Comparison of ENCODE assay signal across 1 cellular context in the genomic region with DNA sequence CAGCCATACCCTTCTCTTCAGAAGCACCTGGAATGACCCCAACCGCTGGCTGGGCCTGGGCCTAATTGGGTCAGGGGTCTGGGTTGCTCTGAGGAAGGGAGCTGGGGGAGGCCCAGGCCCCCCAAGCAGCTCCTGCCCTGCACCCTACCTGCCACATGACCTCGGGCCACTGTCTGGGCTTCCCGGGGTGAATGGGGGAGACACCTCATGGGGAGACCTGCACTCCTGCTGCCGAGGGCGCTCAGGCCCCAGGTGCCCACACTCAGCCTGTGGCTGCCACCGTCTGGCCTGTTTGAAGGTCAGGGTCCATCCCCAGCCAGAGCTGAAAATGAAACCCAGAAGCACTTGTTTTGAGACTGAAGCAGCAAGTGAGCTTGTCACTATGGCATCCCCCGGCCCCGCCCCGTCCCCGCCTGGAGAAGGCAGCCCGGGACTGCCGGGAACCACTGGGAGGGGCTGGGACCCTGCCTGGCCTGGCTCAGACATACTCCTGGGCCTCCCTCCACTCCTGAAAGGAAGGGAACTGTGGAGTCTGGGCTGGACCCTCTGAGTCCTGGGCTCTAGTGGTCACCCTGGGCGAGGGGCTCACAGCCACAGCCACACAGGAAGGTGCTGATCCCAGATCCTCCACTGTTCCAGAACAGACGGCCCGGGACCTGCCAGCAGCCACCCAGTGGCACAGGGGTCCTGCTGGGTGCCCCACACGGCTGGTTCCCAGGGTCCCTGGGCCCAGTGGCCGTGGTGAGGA.
A peak's percentile ranks its signal among the peaks of the same experiment; 100 is the strongest.
TF ChIP-seq lines count a peak whose summit lies in the region.

No MANE protein-coding gene starts in this region.

TF ChIP-seq in HepG2, 621 proteins besides CTCF, POLR2A, EP300 and RAD21 (continued from another document and continues in another):
- TF ChIP-seq LRRFIP1 (CRISPR knock-in tag; conservative IDR thresholded peaks at IDR 0.05) = no peak
- TF ChIP-seq SALL2 (CRISPR knock-in tag; IDR thresholded peaks at IDR 0.05) = peak; percentile 68; the same call in 1 of the 2 replicates
- peak; percentile 61 for TF ChIP-seq ZNF574 (CRISPR knock-in tag; IDR thresholded peaks at IDR 0.05)
- TF ChIP-seq, protein P1, sequence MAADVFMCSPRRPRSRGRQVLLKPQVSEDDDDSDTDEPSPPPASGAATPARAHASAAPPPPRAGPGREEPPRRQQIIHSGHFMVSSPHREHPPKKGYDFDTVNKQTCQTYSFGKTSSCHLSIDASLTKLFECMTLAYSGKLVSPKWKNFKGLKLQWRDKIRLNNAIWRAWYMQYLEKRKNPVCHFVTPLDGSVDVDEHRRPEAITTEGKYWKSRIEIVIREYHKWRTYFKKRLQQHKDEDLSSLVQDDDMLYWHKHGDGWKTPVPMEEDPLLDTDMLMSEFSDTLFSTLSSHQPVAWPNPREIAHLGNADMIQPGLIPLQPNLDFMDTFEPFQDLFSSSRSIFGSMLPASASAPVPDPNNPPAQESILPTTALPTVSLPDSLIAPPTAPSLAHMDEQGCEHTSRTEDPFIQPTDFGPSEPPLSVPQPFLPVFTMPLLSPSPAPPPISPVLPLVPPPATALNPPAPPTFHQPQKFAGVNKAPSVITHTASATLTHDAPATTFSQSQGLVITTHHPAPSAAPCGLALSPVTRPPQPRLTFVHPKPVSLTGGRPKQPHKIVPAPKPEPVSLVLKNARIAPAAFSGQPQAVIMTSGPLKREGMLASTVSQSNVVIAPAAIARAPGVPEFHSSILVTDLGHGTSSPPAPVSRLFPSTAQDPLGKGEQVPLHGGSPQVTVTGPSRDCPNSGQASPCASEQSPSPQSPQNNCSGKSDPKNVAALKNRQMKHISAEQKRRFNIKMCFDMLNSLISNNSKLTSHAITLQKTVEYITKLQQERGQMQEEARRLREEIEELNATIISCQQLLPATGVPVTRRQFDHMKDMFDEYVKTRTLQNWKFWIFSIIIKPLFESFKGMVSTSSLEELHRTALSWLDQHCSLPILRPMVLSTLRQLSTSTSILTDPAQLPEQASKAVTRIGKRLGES (CRISPR knock-in tag; IDR thresholded peaks at IDR 0.05; ENCODE audit: borderline replicate concordance) = no peak
- TF ChIP-seq FOXJ3 (CRISPR knock-in tag; IDR thresholded peaks at IDR 0.05; ENCODE audit: borderline replicate concordance) = no peak
- TF ChIP-seq MYC (CRISPR knock-in tag; IDR thresholded peaks at IDR 0.05; ENCODE audit: borderline replicate concordance) = peak; percentile 49; the same call in 1 of the 2 replicates
- 0 out of 2 replicates have a peak, but pooled peaks have one; percentile 26 for TF ChIP-seq ZNF136 (CRISPR knock-in tag; IDR thresholded peaks at IDR 0.05; ENCODE audit: low read depth)
- TF ChIP-seq, protein P2, sequence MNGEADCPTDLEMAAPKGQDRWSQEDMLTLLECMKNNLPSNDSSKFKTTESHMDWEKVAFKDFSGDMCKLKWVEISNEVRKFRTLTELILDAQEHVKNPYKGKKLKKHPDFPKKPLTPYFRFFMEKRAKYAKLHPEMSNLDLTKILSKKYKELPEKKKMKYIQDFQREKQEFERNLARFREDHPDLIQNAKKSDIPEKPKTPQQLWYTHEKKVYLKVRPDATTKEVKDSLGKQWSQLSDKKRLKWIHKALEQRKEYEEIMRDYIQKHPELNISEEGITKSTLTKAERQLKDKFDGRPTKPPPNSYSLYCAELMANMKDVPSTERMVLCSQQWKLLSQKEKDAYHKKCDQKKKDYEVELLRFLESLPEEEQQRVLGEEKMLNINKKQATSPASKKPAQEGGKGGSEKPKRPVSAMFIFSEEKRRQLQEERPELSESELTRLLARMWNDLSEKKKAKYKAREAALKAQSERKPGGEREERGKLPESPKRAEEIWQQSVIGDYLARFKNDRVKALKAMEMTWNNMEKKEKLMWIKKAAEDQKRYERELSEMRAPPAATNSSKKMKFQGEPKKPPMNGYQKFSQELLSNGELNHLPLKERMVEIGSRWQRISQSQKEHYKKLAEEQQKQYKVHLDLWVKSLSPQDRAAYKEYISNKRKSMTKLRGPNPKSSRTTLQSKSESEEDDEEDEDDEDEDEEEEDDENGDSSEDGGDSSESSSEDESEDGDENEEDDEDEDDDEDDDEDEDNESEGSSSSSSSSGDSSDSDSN (CRISPR knock-in tag; IDR thresholded peaks at IDR 0.05) = peak; percentile 43
- peak; percentile 74 for TF ChIP-seq RXRA (CRISPR knock-in tag; IDR thresholded peaks at IDR 0.05)
- TF ChIP-seq, protein P3, sequence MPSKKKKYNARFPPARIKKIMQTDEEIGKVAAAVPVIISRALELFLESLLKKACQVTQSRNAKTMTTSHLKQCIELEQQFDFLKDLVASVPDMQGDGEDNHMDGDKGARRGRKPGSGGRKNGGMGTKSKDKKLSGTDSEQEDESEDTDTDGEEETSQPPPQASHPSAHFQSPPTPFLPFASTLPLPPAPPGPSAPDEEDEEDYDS (CRISPR knock-in tag; IDR thresholded peaks at IDR 0.05) = peak; percentile 73; the same call in 1 of the 2 replicates
- TF ChIP-seq ZNF33B (CRISPR knock-in tag; IDR thresholded peaks at IDR 0.05) = no peak
- peak; percentile 72; the same call in 1 of the 2 replicates for TF ChIP-seq HNRNPL (IDR thresholded peaks at IDR 0.05; ENCODE audit: low read depth, low read length)
- TF ChIP-seq ZNF678 (CRISPR knock-in tag; IDR thresholded peaks at IDR 0.05) = no peak
- TF ChIP-seq HOXA3 (CRISPR knock-in tag; IDR thresholded peaks at IDR 0.05) = peak; percentile 56; the same call in 1 of the 2 replicates
- TF ChIP-seq, protein P4, sequence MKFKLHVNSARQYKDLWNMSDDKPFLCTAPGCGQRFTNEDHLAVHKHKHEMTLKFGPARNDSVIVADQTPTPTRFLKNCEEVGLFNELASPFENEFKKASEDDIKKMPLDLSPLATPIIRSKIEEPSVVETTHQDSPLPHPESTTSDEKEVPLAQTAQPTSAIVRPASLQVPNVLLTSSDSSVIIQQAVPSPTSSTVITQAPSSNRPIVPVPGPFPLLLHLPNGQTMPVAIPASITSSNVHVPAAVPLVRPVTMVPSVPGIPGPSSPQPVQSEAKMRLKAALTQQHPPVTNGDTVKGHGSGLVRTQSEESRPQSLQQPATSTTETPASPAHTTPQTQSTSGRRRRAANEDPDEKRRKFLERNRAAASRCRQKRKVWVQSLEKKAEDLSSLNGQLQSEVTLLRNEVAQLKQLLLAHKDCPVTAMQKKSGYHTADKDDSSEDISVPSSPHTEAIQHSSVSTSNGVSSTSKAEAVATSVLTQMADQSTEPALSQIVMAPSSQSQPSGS (CRISPR knock-in tag; IDR thresholded peaks at IDR 0.05) = peak; percentile 53; the same call in 1 of the 2 replicates
- TF ChIP-seq TEAD3 (CRISPR knock-in tag; optimal IDR thresholded peaks at IDR 0.05; ENCODE audit: borderline replicate concordance) = peak; percentile 53
- peak; percentile 61; the same call in 1 of the 2 replicates for TF ChIP-seq PPARG (CRISPR knock-in tag; conservative IDR thresholded peaks at IDR 0.05)
- TF ChIP-seq MXI1 (IDR thresholded peaks at IDR 0.05; ENCODE audit: borderline replicate concordance, low read depth, low read length) = peak; percentile 76; the same call in 2 of the 3 replicates
- 0 out of 2 replicates have a peak, but pooled peaks have one; percentile 34 for TF ChIP-seq ZNF510 (CRISPR knock-in tag; IDR thresholded peaks at IDR 0.05; ENCODE audit: low read depth)
- TF ChIP-seq ZNF335 (CRISPR knock-in tag; IDR thresholded peaks at IDR 0.05) = 0 out of 2 replicates have a peak, but pooled peaks have one; percentile 51
- TF ChIP-seq ZNF350 (CRISPR knock-in tag; IDR thresholded peaks at IDR 0.05; ENCODE audit: borderline replicate concordance, low read depth) = 0 out of 2 replicates have a peak, but pooled peaks have one; percentile 58
- no peak for TF ChIP-seq PCBP2 (optimal IDR thresholded peaks at IDR 0.05; ENCODE audit: low read depth, low read length, poor library complexity, severe bottlenecking)
- no peak for TF ChIP-seq SMAD9 (CRISPR knock-in tag; IDR thresholded peaks at IDR 0.05)
- TF ChIP-seq ESRRA (CRISPR knock-in tag; IDR thresholded peaks at IDR 0.05; ENCODE audit: low read depth) = 0 out of 2 replicates have a peak, but pooled peaks have one; percentile 59
- TF ChIP-seq MTA1 (CRISPR knock-in tag; IDR thresholded peaks at IDR 0.05; ENCODE audit: borderline replicate concordance) = peak; percentile 64; the same call in 1 of the 2 replicates
- TF ChIP-seq, protein P5, sequence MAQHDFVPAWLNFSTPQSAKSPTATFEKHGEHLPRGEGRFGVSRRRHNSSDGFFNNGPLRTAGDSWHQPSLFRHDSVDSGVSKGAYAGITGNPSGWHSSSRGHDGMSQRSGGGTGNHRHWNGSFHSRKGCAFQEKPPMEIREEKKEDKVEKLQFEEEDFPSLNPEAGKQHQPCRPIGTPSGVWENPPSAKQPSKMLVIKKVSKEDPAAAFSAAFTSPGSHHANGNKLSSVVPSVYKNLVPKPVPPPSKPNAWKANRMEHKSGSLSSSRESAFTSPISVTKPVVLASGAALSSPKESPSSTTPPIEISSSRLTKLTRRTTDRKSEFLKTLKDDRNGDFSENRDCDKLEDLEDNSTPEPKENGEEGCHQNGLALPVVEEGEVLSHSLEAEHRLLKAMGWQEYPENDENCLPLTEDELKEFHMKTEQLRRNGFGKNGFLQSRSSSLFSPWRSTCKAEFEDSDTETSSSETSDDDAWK (CRISPR knock-in tag; IDR thresholded peaks at IDR 0.05) = no peak
- peak; percentile 66 for TF ChIP-seq ZNF883 (CRISPR knock-in tag; IDR thresholded peaks at IDR 0.05; ENCODE audit: not compliant biosample characterization)
- TF ChIP-seq SCMH1 (CRISPR knock-in tag; IDR thresholded peaks at IDR 0.05; ENCODE audit: borderline replicate concordance) = no peak
- no peak for TF ChIP-seq ZBTB8A (CRISPR knock-in tag; IDR thresholded peaks at IDR 0.05; ENCODE audit: borderline replicate concordance, low read depth)
- no peak for TF ChIP-seq CBFB (CRISPR knock-in tag; IDR thresholded peaks at IDR 0.05)
- peak; percentile 75 for TF ChIP-seq HDAC2 (CRISPR knock-in tag; IDR thresholded peaks at IDR 0.05)
- no peak for TF ChIP-seq STAT6 (CRISPR knock-in tag; IDR thresholded peaks at IDR 0.05; ENCODE audit: borderline replicate concordance)
- no peak for TF ChIP-seq KLF9 (CRISPR knock-in tag; IDR thresholded peaks at IDR 0.05; ENCODE audit: low read depth)
- peak; percentile 49; the same call in 1 of the 2 replicates for TF ChIP-seq ZNF292 (CRISPR knock-in tag; IDR thresholded peaks at IDR 0.05; ENCODE audit: borderline replicate concordance, low read depth)
- TF ChIP-seq, protein P6, sequence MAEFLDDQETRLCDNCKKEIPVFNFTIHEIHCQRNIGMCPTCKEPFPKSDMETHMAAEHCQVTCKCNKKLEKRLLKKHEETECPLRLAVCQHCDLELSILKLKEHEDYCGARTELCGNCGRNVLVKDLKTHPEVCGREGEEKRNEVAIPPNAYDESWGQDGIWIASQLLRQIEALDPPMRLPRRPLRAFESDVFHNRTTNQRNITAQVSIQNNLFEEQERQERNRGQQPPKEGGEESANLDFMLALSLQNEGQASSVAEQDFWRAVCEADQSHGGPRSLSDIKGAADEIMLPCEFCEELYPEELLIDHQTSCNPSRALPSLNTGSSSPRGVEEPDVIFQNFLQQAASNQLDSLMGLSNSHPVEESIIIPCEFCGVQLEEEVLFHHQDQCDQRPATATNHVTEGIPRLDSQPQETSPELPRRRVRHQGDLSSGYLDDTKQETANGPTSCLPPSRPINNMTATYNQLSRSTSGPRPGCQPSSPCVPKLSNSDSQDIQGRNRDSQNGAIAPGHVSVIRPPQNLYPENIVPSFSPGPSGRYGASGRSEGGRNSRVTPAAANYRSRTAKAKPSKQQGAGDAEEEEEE (CRISPR knock-in tag; IDR thresholded peaks at IDR 0.05; ENCODE audit: borderline replicate concordance) = no peak
- peak; percentile 67 for TF ChIP-seq HIVEP1 (CRISPR knock-in tag; IDR thresholded peaks at IDR 0.05)
- no peak for TF ChIP-seq PITX1 (CRISPR knock-in tag; IDR thresholded peaks at IDR 0.05)
